Comparison of ENCODE assay signal across 9 cellular contexts in the genomic region with DNA sequence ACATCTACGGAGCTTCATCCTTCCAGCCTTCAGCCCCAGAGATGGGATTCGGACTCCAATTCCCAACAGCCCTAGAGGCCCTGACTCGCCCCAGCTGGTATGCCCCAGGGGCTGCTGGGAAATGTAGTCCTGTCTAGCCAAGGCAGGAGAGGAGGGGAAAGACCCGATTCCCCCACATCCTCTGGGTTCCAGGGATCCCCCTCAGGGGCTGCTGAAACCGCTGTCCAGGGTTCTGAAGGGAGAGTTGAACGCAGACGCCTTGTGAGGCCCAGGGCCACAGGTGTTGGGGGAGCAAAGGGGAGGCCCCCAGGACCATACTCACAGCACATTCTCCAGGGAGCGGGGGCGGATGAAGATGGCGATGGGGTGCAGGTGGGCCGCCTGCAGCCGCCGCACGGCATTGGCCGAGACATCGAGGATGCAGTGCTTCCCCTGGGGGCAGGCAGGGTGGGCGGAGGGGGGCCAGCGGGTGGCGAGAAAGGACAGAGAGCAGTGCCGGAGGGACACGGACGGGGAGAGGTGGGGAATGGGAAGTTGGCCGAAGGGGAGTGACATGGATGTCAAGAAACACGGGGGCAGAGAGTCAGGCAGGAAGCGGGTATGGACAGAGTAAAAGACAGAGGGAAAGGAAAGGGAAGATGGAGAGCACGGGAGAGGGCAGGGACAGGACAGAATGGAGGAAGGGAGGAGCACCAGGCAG. TPM values are rescaled to one million over a fixed set of nuclear protein-coding genes. Genes with fewer than 3 reads are reported as not detected.
DNase-seq lines count a peak whose midpoint lies in the region; ATAC-seq and TF ChIP-seq lines count a peak whose summit lies in the region.
"Had no signal": no experiment of that assay in that cellular context is flagged by ENCODE, and none has a peak within 500 bp of the region (broad histone marks: within the 10 kb centered on the region; RNA-seq: fewer than 3 reads in every experiment).

No MANE protein-coding gene starts in this region.

- peaks cover 3% of the 10 kb centered on the region for H3K36me3 Mint-ChIP-seq in activated naive CD4-positive, alpha-beta T cell treated with anti-CD3 and anti-CD28 coated beads for 36 hours (ENCODE audit: low read depth)
- H3K36me3 Mint-ChIP-seq in osteocyte (ENCODE audit: unreplicated experiment): peaks cover 33% of the 10 kb centered on the region

- H3K4me3 ChIP-seq in Panc1 (ENCODE audit: low read depth in 2 of 2, low read length in 2 of 2) (no peak overlapping the region), gastroesophageal sphincter (no peak overlapping the region), sigmoid colon (no peak overlapping the region)

- H3K27ac ChIP-seq in Panc1 (ENCODE audit: low read length) (no peak overlapping the region), gastroesophageal sphincter (peak overlapping the region in 1 of 4 donors; percentile 29), sigmoid colon (no peak overlapping the region)

- H3K4me1 ChIP-seq in Panc1 (ENCODE audit: control insufficient read depth, insufficient read depth, low read length) (no peaks in the 10 kb centered on the region), gastroesophageal sphincter (no peaks in the 10 kb centered on the region), sigmoid colon (no peaks in the 10 kb centered on the region)

- peak; percentile 56 for DNase-seq in activated naive CD4-positive, alpha-beta T cell treated with anti-CD3 and anti-CD28 coated beads for 36 hours
- no peak for DNase-seq in activated naive CD4-positive, alpha-beta T cell treated with Interleukin-2 at 50 U/mL for 16 hours
- DNase-seq in Panc1 (ENCODE audit: low read depth, low spot score): no peak
- DNase-seq in stimulated activated naive CD8-positive, alpha-beta T cell treated with anti-CD3 and anti-CD28 coated beads, Interleukin-15, amount 100 ng/mL, for 72 hours: no peak
- DNase-seq in osteocyte (ENCODE audit: extremely low spot score, unreplicated experiment): no peak
- no peak for DNase-seq in sigmoid colon

- in situ Hi-C loops in Panc1 (cut with HindIII; ENCODE audit: low pct_unique_long_range_greater_than_20kb, low sequenced_read_pairs): no loop called here

- CTCF ChIA-PET in activated naive CD4-positive, alpha-beta T cell treated with anti-CD3 and anti-CD28 coated beads for 36 hours (lab: Charles Lee): interaction anchor here (1.3 kb wide), 1 partner anchor 14 kb away, joined by 3 read pairs; no protein-coding TSS in a partner anchor
- CTCF ChIA-PET in Panc1 (lab: Charles Lee): no interaction called here

- no peaks in the 10 kb centered on the region for H3K27me3 ChIP-seq in Panc1 (ENCODE audit: control insufficient read depth, insufficient read depth, low read length)
- no peaks in the 10 kb centered on the region for H3K27me3 ChIP-seq in gastroesophageal sphincter
- H3K27me3 ChIP-seq in sigmoid colon: no peaks in the 10 kb centered on the region

- TF ChIP-seq CTCF in Panc1 (IDR thresholded peaks at IDR 0.05) (no peak), gastroesophageal sphincter (IDR thresholded peaks at IDR 0.05) (no peak), osteocyte (IDR thresholded peaks at IDR 0.05) (no peak), sigmoid colon (IDR thresholded peaks at IDR 0.05) (no peak)

- POLR2A ChIA-PET in Panc1 (lab: Charles Lee): no interaction called here

- H3K36me3 ChIP-seq in Panc1 (ENCODE audit: control insufficient read depth, insufficient read depth, low read length) (no peaks in the 10 kb centered on the region), gastroesophageal sphincter (peaks cover 0 to 68% of the 10 kb centered on the region in 2 donors), sigmoid colon (peaks cover 23 to 64% (median 33%) of the 10 kb centered on the region in 4 donors)

- H3K4me1 Mint-ChIP-seq in activated naive CD4-positive, alpha-beta T cell treated with anti-CD3 and anti-CD28 coated beads for 36 hours (ENCODE audit: low read depth): no peaks in the 10 kb centered on the region
- H3K4me1 Mint-ChIP-seq in stimulated activated naive CD8-positive, alpha-beta T cell treated with anti-CD3 and anti-CD28 coated beads, Interleukin-15, amount 100 ng/mL, for 72 hours: no peaks in the 10 kb centered on the region
- H3K4me1 Mint-ChIP-seq in osteocyte (ENCODE audit: unreplicated experiment): no peaks in the 10 kb centered on the region

- intact Hi-C loops in activated naive CD4-positive, alpha-beta T cell treated with anti-CD3 and anti-CD28 coated beads for 36 hours (cut with micrococcal nuclease): no loop called here
- intact Hi-C loops in Panc1 (cut with micrococcal nuclease; ENCODE audit: unreplicated experiment): no loop called here
- intact Hi-C loops in sigmoid colon (cut with DNase I): no loop called here

- no peaks in the 10 kb centered on the region for H3K9me3 ChIP-seq in Panc1 (ENCODE audit: control insufficient read depth, insufficient read depth, low read depth, low read length)
- H3K9me3 ChIP-seq in gastroesophageal sphincter: no peaks in the 10 kb centered on the region
- H3K9me3 ChIP-seq in sigmoid colon: no peaks in the 10 kb centered on the region

- TF ChIP-seq EP300 in gastroesophageal sphincter (IDR thresholded peaks at IDR 0.05) (no peak), sigmoid colon (IDR thresholded peaks at IDR 0.05) (no peak)

- no peaks in the 10 kb centered on the region for H3K27me3 Mint-ChIP-seq in activated naive CD4-positive, alpha-beta T cell treated with anti-CD3 and anti-CD28 coated beads for 36 hours (ENCODE audit: low read depth)
- no peaks in the 10 kb centered on the region for H3K27me3 Mint-ChIP-seq in stimulated activated naive CD8-positive, alpha-beta T cell treated with anti-CD3 and anti-CD28 coated beads, Interleukin-15, amount 100 ng/mL, for 72 hours
- no peaks in the 10 kb centered on the region for H3K27me3 Mint-ChIP-seq in osteocyte (ENCODE audit: unreplicated experiment)
- H3K27me3 Mint-ChIP-seq: dendritic cell treated with granulocyte-macrophage colony-stimulating factor and Interleukin-4, amounts not matched to agents 40 ng/mL and 50 ng/mL, for 4 days had no signal

- WGBS in gastroesophageal sphincter (ENCODE audit: low coverage in 1 of 2), 2 donors: 58 to 65% methylated on average over 9 to 16 of the region's 26 CpGs
- WGBS in sigmoid colon, 2 donors: 76 to 81% methylated on average over 26 of the region's 26 CpGs

- no TSS peak for BruUV-seq in Panc1 (replicated peaks; lab: Mats Ljungman, UMichigan)

- H3K27ac Mint-ChIP-seq in activated naive CD4-positive, alpha-beta T cell treated with anti-CD3 and anti-CD28 coated beads for 36 hours: no peak overlapping the region
- H3K27ac Mint-ChIP-seq in stimulated activated naive CD8-positive, alpha-beta T cell treated with anti-CD3 and anti-CD28 coated beads, Interleukin-15, amount 100 ng/mL, for 72 hours: no peak overlapping the region
- no peak overlapping the region for H3K27ac Mint-ChIP-seq in osteocyte (ENCODE audit: unreplicated experiment)
- H3K27ac Mint-ChIP-seq: dendritic cell treated with granulocyte-macrophage colony-stimulating factor and Interleukin-4, amounts not matched to agents 40 ng/mL and 50 ng/mL, for 4 days had no signal

- no peak overlapping the region for H3K4me3 Mint-ChIP-seq in activated naive CD4-positive, alpha-beta T cell treated with anti-CD3 and anti-CD28 coated beads for 36 hours
- H3K4me3 Mint-ChIP-seq in stimulated activated naive CD8-positive, alpha-beta T cell treated with anti-CD3 and anti-CD28 coated beads, Interleukin-15, amount 100 ng/mL, for 72 hours: no peak overlapping the region
- H3K4me3 Mint-ChIP-seq in osteocyte (ENCODE audit: unreplicated experiment): no peak overlapping the region
- H3K4me3 Mint-ChIP-seq: dendritic cell treated with granulocyte-macrophage colony-stimulating factor and Interleukin-4, amounts not matched to agents 40 ng/mL and 50 ng/mL, for 4 days had no signal

- peak; percentile 86 for ATAC-seq in Panc1
- ATAC-seq in gastroesophageal sphincter: peak; percentile 59
- peak; percentile 69 for ATAC-seq in stimulated activated naive CD8-positive, alpha-beta T cell treated with anti-CD3 and anti-CD28 coated beads, Interleukin-15, amount 100 ng/mL, for 72 hours
- no peak for ATAC-seq in GM18870 (IDR thresholded peaks at IDR 0.05; ENCODE audit: unreplicated experiment)

- no peaks in the 10 kb centered on the region for H3K9me3 Mint-ChIP-seq in activated naive CD4-positive, alpha-beta T cell treated with anti-CD3 and anti-CD28 coated beads for 36 hours
- no peaks in the 10 kb centered on the region for H3K9me3 Mint-ChIP-seq in stimulated activated naive CD8-positive, alpha-beta T cell treated with anti-CD3 and anti-CD28 coated beads, Interleukin-15, amount 100 ng/mL, for 72 hours
- no peaks in the 10 kb centered on the region for H3K9me3 Mint-ChIP-seq in osteocyte (ENCODE audit: unreplicated experiment)
- H3K9me3 Mint-ChIP-seq: dendritic cell treated with granulocyte-macrophage colony-stimulating factor and Interleukin-4, amounts not matched to agents 40 ng/mL and 50 ng/mL, for 4 days had no signal

- TF ChIP-seq POLR2A in gastroesophageal sphincter (IDR thresholded peaks at IDR 0.05) (no peak), sigmoid colon (IDR thresholded peaks at IDR 0.05) (no peak)

RNA-seq across cellular contexts. Expression of a gene that starts 12.6 kb away (rescaled TPM):
- 1 to 10 TPM in 1 of 2 experiments, under 1 TPM in 1; 0.64 to 1.5 TPM for total RNA-seq in activated naive CD4-positive, alpha-beta T cell treated with anti-CD3 and anti-CD28 coated beads for 36 hours
- total RNA-seq in Panc1 (2021; ENCODE audit: unreplicated experiment): 1.3 TPM
- 1.9 TPM for polyA plus RNA-seq in Panc1 (2012; ENCODE audit: insufficient read length)
- total RNA-seq in gastroesophageal sphincter: 1 to 10 TPM in 1 of 4 donors, under 1 TPM in 1, not detected in 2; 0.54 to 1.2 TPM
- 1.6 and 2.4 TPM in 2 replicates for total RNA-seq in osteocyte
- total RNA-seq in sigmoid colon: under 1 TPM in 2 of 4 donors, not detected in 2; 0.36 to 0.55 TPM
- 1 to 10 TPM; 1.7 to 2.4 (median 2.3) TPM for polyA plus RNA-seq in sigmoid colon

RNA-seq across cellular contexts. Expression of a gene that starts 27.9 kb away (rescaled TPM):
- total RNA-seq in activated naive CD4-positive, alpha-beta T cell treated with anti-CD3 and anti-CD28 coated beads for 36 hours: 10 to 100 TPM; 13.6 to 13.8 TPM
- total RNA-seq in Panc1 (2021; ENCODE audit: unreplicated experiment): 32.4 TPM
- 44.9 TPM for polyA plus RNA-seq in Panc1 (2012; ENCODE audit: insufficient read length)
- 10 to 100 TPM; 14.1 to 21.7 (median 16.5) TPM for total RNA-seq in gastroesophageal sphincter
- 32.6 and 38.5 TPM in 2 replicates for total RNA-seq in osteocyte
- 10 to 100 TPM; 14.6 to 27.4 (median 16.7) TPM for total RNA-seq in sigmoid colon
- polyA plus RNA-seq in sigmoid colon: 1 to 10 TPM; 1.6 to 8.3 (median 5.4) TPM

RNA-seq across cellular contexts. Expression of a gene that starts 28.0 kb away (rescaled TPM):
- total RNA-seq in activated naive CD4-positive, alpha-beta T cell treated with anti-CD3 and anti-CD28 coated beads for 36 hours: 100 to 1,000 TPM; 263 to 267 TPM
- total RNA-seq in Panc1 (2021; ENCODE audit: unreplicated experiment) (305 TPM), gastroesophageal sphincter (100 to 1,000 TPM; 331 to 508 (median 475) TPM), osteocyte (302 and 354 TPM in 2 replicates), sigmoid colon (100 to 1,000 TPM; 311 to 569 (median 338) TPM)
- polyA plus RNA-seq in Panc1 (2012; ENCODE audit: insufficient read length): 289 TPM
- polyA plus RNA-seq in sigmoid colon: 100 to 1,000 TPM; 211 to 587 (median 491) TPM

RNA-seq across cellular contexts. Expression of a gene that starts 42.6 kb away (rescaled TPM):
- total RNA-seq in activated naive CD4-positive, alpha-beta T cell treated with anti-CD3 and anti-CD28 coated beads for 36 hours: 10 to 100 TPM; 26.7 to 29.4 TPM
- 84.2 TPM for total RNA-seq in Panc1 (2021; ENCODE audit: unreplicated experiment)
- polyA plus RNA-seq in Panc1 (2012; ENCODE audit: insufficient read length): 108 TPM
- total RNA-seq in gastroesophageal sphincter: 10 to 100 TPM; 33.0 to 53.9 (median 45.0) TPM
- total RNA-seq in osteocyte: 87.7 and 99.7 TPM in 2 replicates
- 10 to 100 TPM; 36.4 to 56.2 (median 41.8) TPM for total RNA-seq in sigmoid colon
- 10 to 100 TPM; 12.0 to 30.7 (median 13.2) TPM for polyA plus RNA-seq in sigmoid colon

RNA-seq across cellular contexts. Expression of a gene that starts 47.5 kb away (rescaled TPM):
- 10 to 100 TPM in 1 of 2 experiments, 1 to 10 TPM in 1; 8.4 to 10.0 TPM for total RNA-seq in activated naive CD4-positive, alpha-beta T cell treated with anti-CD3 and anti-CD28 coated beads for 36 hours
- 69.3 TPM for total RNA-seq in Panc1 (2021; ENCODE audit: unreplicated experiment)
- 68.6 TPM for polyA plus RNA-seq in Panc1 (2012; ENCODE audit: insufficient read length)
- total RNA-seq in gastroesophageal sphincter: 10 to 100 TPM; 29.4 to 38.2 (median 31.0) TPM
- total RNA-seq in osteocyte: 51.6 and 54.7 TPM in 2 replicates
- total RNA-seq in sigmoid colon: 10 to 100 TPM; 23.1 to 45.4 (median 35.4) TPM
- polyA plus RNA-seq in sigmoid colon: 10 to 100 TPM; 40.7 to 45.6 (median 45.1) TPM
